25 cellular contexts compared by ENCODE assay signal in the genomic region with DNA sequence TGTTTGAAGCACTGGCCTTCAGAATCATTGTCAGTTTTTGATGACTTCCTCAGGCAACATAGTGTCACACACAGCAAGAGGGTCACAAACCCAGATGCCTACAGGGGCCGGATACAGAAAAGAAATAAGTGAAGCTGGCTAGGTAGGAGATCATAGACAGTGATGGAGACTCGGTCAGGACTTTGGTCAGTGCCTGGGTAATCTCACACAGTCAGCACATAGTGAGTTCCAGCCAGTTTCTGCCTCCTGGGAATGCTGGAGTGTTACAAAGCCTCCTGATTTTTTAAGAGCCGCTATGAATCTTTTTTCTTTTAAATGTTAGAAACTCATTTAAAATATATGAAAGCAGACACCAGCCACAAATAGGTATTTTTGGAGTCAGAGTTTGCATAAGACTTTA.
DNase-seq lines count a peak whose midpoint lies in the region; ATAC-seq, FAIRE-seq and TF ChIP-seq lines count a peak whose summit lies in the region.
"Had no signal": no experiment of that assay in that cellular context is flagged by ENCODE, and none has a peak within 500 bp of the region (broad histone marks: within the 10 kb centered on the region; RNA-seq: fewer than 3 reads in every experiment).

No MANE protein-coding gene starts in this region.

- TF ChIP-seq EP300 in HepG2 (IDR thresholded peaks at IDR 0.05; ENCODE audit: low read depth in 2 of 2, low read length in 2 of 2), result no peak
- TF ChIP-seq EP300 in HepG2 (CRISPR knock-in tag; IDR thresholded peaks at IDR 0.05; ENCODE audit: borderline replicate concordance), result no peak

- DNase-seq in HepG2 (ENCODE audit: low spot score), result no peak
- no peak for DNase-seq in right lobe of liver
- peak; percentile 8 for DNase-seq in neural progenitor cell (ENCODE audit: low spot score)
- no peak for DNase-seq in H4 (ENCODE audit: low spot score)
- DNase-seq: AML-193; Caco-2; Calu3; CD4-positive, alpha-beta T cell; CD8-positive, alpha-beta T cell; DMS53; DMS79; DND-41; EL; GDM1 had no signal

- in situ Hi-C loops in HepG2 (cut with HindIII; ENCODE audit: extremely low pct_ligation_motif_present, low pct_unique_long_range_greater_than_20kb), result no loop called here

- no TSS peak for BruUV-seq in HepG2 (replicated peaks; lab: Mats Ljungman, UMichigan)

- H3K79me2 ChIP-seq in HepG2 (ENCODE audit: insufficient read depth, low read length) (no peaks in the 10 kb centered on the region), Loucy (ENCODE audit: insufficient read depth, low read length) (no peaks in the 10 kb centered on the region), neural progenitor cell (ENCODE audit: low read depth) (no peaks in the 10 kb centered on the region)

- H3K4me3 ChIP-seq in HepG2 (replicated peaks in 1 of 3; ENCODE audit: insufficient read depth in 1 of 3, low read depth in 2 of 3, low read length in 3 of 3) (no peak overlapping the region), right lobe of liver (no peak overlapping the region), Loucy (ENCODE audit: low read length, poor library complexity, severe bottlenecking) (no peak overlapping the region), neural progenitor cell (no peak overlapping the region)
- H3K4me3 ChIP-seq: A549; BLaER1 treated with 17β-estradiol and CSF1 and Interleukin-3, amounts not matched to agents 10 nM and 100 nM had no signal

- H3K9ac ChIP-seq in HepG2 (ENCODE audit: insufficient read depth, low read depth, low read length) (no peak overlapping the region), Loucy (ENCODE audit: low read depth, low read length, poor library complexity, severe bottlenecking) (no peak overlapping the region), neural progenitor cell (no peak overlapping the region)
- H3K9ac ChIP-seq: BLaER1 treated with 17β-estradiol and CSF1 and Interleukin-3, amounts not matched to agents 10 nM and 100 nM had no signal

- WGBS in HepG2 (ENCODE audit: low lambda C conversion rate), result 0% methylated on average over 3 of the region's 3 CpGs
- WGBS in right lobe of liver (ENCODE audit: insufficient coverage, low coverage, low lambda C conversion rate, missing lambda C conversion rate), result 35% methylated on average over 3 of the region's 3 CpGs

- H3K9me2 ChIP-seq in Loucy (replicated peaks; ENCODE audit: low read depth, low read length), result no peaks in the 10 kb centered on the region

- H3K4me1 ChIP-seq in HepG2 (ENCODE audit: insufficient read depth, low read length) (no peaks in the 10 kb centered on the region), right lobe of liver (no peaks in the 10 kb centered on the region), Loucy (ENCODE audit: insufficient read depth, low read length, poor library complexity, severe bottlenecking) (peaks cover 15% of the 10 kb centered on the region), neural progenitor cell (no peaks in the 10 kb centered on the region)
- H3K4me1 ChIP-seq: A549; BLaER1 treated with 17β-estradiol and CSF1 and Interleukin-3, amounts not matched to agents 10 nM and 100 nM had no signal

- H3K27me3 Mint-ChIP-seq in neural progenitor cell (ENCODE audit: insufficient read depth, low read depth), result no peaks in the 10 kb centered on the region
- H3K27me3 Mint-ChIP-seq: B cell; CD4-positive, alpha-beta T cell had no signal

- H3K27ac ChIP-seq in HepG2 (ENCODE audit: extremely low read length, insufficient read depth, low read length) (no peak overlapping the region), right lobe of liver (no peak overlapping the region), neural progenitor cell (no peak overlapping the region)
- H3K27ac ChIP-seq: 22Rv1; A549; BLaER1 treated with 17β-estradiol and CSF1 and Interleukin-3, amounts not matched to agents 10 nM and 100 nM; C4-2B had no signal

- POLR2A ChIA-PET in HepG2 (lab: Yijun Ruan, JAX), result no interaction called here

- H4K20me1 ChIP-seq in HepG2 (ENCODE audit: insufficient read depth, low read length) (no peaks in the 10 kb centered on the region; the same call in 1 of the 2 replicates), Loucy (ENCODE audit: insufficient read depth, low read length, poor library complexity, severe bottlenecking) (no peaks in the 10 kb centered on the region), neural progenitor cell (ENCODE audit: low read depth) (no peaks in the 10 kb centered on the region)
- H4K20me1 ChIP-seq: BLaER1 treated with 17β-estradiol and CSF1 and Interleukin-3, amounts not matched to agents 10 nM and 100 nM had no signal

- H3K36me3 ChIP-seq in HepG2 (replicated peaks in 1 of 2; ENCODE audit: control insufficient read depth in 1 of 2, insufficient read depth in 2 of 2, low read length in 2 of 2) (no peaks in the 10 kb centered on the region), right lobe of liver (no peaks in the 10 kb centered on the region), Loucy (ENCODE audit: insufficient read depth, low read length) (no peaks in the 10 kb centered on the region), neural progenitor cell (no peaks in the 10 kb centered on the region)
- H3K36me3 ChIP-seq: BLaER1 treated with 17β-estradiol and CSF1 and Interleukin-3, amounts not matched to agents 10 nM and 100 nM had no signal

- H3K9me3 ChIP-seq in HepG2 (ENCODE audit: low read length), result no peaks in the 10 kb centered on the region
- H3K9me3 ChIP-seq in right lobe of liver, result no peaks in the 10 kb centered on the region
- H3K9me3 ChIP-seq in Loucy (ENCODE audit: insufficient read depth, low read depth, low read length), result no peaks in the 10 kb centered on the region
- no peaks in the 10 kb centered on the region for H3K9me3 ChIP-seq in neural progenitor cell (ENCODE audit: low read depth)
- H3K9me3 ChIP-seq: A549; BLaER1 treated with 17β-estradiol and CSF1 and Interleukin-3, amounts not matched to agents 10 nM and 100 nM; Caco-2 had no signal

- H3K27me3 ChIP-seq in HepG2 (ENCODE audit: control insufficient read depth in 1 of 2, insufficient read depth in 2 of 2, low read length in 2 of 2) (no peaks in the 10 kb centered on the region), right lobe of liver (no peaks in the 10 kb centered on the region), Loucy (ENCODE audit: insufficient read depth, low read length, poor library complexity, severe bottlenecking) (no peaks in the 10 kb centered on the region), neural progenitor cell (no peaks in the 10 kb centered on the region)
- H3K27me3 ChIP-seq: BLaER1 treated with 17β-estradiol and CSF1 and Interleukin-3, amounts not matched to agents 10 nM and 100 nM had no signal

- TF ChIP-seq CTCF in HepG2 (CRISPR knock-in tag; IDR thresholded peaks at IDR 0.05) (no peak), right lobe of liver (IDR thresholded peaks at IDR 0.05) (no peak), Loucy (conservative IDR thresholded peaks at IDR 0.05; ENCODE audit: low read length) (no peak), neural progenitor cell (IDR thresholded peaks at IDR 0.05) (no peak)

- no peak for TF ChIP-seq RAD21 in HepG2 (CRISPR knock-in tag; IDR thresholded peaks at IDR 0.05)

- no peaks in the 10 kb centered on the region for H3K9me3 Mint-ChIP-seq in neural progenitor cell
- H3K9me3 Mint-ChIP-seq: CD4-positive, alpha-beta T cell; CD8-positive, alpha-beta T cell had no signal

- peaks cover 18% of the 10 kb centered on the region for H3K4me1 Mint-ChIP-seq in neural progenitor cell
- H3K4me1 Mint-ChIP-seq: B cell had no signal

- CTCF ChIA-PET in HepG2 (lab: Yijun Ruan, JAX; ENCODE audit: low intra/inter-chr PET ratio, low total read pairs), result no interaction called here

- TF ChIP-seq POLR2A in HepG2 (IDR thresholded peaks at IDR 0.05; ENCODE audit: insufficient read depth in 1 of 2, low read depth in 2 of 2, low read length in 2 of 2), result no peak
- TF ChIP-seq POLR2A in right lobe of liver (IDR thresholded peaks at IDR 0.05), result no peak

- H3F3A ChIP-seq in Loucy (ENCODE audit: low read depth), result no peaks in the 10 kb centered on the region
- H3F3A ChIP-seq in neural progenitor cell (ENCODE audit: low read depth), result peaks cover 5% of the 10 kb centered on the region

- no peak overlapping the region for H3K27ac Mint-ChIP-seq in neural progenitor cell
- H3K27ac Mint-ChIP-seq: B cell; CD4-positive, alpha-beta T cell; CD8-positive, alpha-beta T cell had no signal

- FAIRE-seq in HepG2 (lab: Jason Lieb, UNC), result no peak
- FAIRE-seq: A549, D721Med, GM12891, GM19239 had no signal

- H3K36me3 Mint-ChIP-seq in neural progenitor cell, result no peaks in the 10 kb centered on the region
- H3K36me3 Mint-ChIP-seq: CD8-positive, alpha-beta T cell had no signal

- ATAC-seq in HepG2 (no peak), right lobe of liver (no peak), GM21381 (IDR thresholded peaks at IDR 0.05; ENCODE audit: unreplicated experiment) (no peak), HG02678 (IDR thresholded peaks at IDR 0.05; ENCODE audit: unreplicated experiment) (no peak)
- ATAC-seq: A549; CD8-positive, alpha-beta T cell had no signal

- no peak overlapping the region for H2AFZ ChIP-seq in HepG2 (ENCODE audit: low read length)
- H2AFZ ChIP-seq in Loucy (ENCODE audit: low read length), result no peak overlapping the region; the same call in 1 of the 2 replicates
- H2AFZ ChIP-seq in neural progenitor cell (replicated peaks), result no peak overlapping the region

- intact Hi-C loops in HepG2 (cut with micrococcal nuclease; ENCODE audit: unreplicated experiment) (no loop called here), right lobe of liver (cut with DNase I) (no loop called here)

- no peak overlapping the region for H3K4me3 Mint-ChIP-seq in neural progenitor cell
- H3K4me3 Mint-ChIP-seq: B cell; CD4-positive, alpha-beta T cell; CD8-positive, alpha-beta T cell had no signal

- H3K4me2 ChIP-seq in HepG2 (ENCODE audit: low read depth, low read length) (no peak overlapping the region), Loucy (ENCODE audit: low read depth, low read length, poor library complexity, severe bottlenecking) (peak overlapping the region; percentile 38), neural progenitor cell (no peak overlapping the region)
- H3K4me2 ChIP-seq: A549; BLaER1 treated with 17β-estradiol and CSF1 and Interleukin-3, amounts not matched to agents 10 nM and 100 nM had no signal

TF ChIP-seq in HepG2, 621 proteins besides CTCF, POLR2A, EP300 and RAD21 (continues in another document):
- no peak for TF ChIP-seq HMGA1 (CRISPR knock-in tag; conservative IDR thresholded peaks at IDR 0.05)
